In the genomic region with DNA sequence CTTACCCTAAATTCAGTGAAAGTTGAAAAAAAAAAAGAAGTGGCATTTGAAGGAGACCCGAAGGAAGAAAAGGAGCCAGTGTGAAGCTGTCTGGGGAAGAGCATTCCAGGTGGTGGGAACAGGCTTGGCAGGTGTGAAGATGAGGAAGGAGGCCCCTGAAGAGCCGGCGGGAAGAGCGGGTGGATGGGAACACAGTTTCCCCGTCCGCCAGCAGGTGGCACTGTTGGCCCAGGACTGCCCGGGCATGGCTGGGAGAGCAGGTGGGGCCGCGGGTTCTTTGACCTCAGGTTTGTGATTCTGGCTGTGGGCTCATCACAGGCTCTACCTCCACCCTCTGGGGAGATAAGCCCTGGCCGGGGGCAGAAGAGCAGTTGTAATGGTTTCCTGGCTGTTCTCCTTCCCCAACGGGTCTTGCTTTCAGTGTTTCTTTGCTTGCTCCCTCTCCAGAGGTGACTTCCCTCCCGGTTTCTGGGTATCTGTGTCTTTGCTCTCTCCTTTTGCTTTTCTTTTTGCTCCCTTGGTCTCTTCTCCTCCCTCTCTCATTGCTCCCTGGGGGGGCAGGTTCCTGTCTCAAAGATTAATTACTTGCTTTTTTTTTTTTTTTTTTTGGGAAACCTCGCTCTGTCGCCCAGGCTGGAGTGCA, we compare ENCODE assay signal across 2 cellular contexts.
TF ChIP-seq lines count a peak whose summit lies in the region.

No MANE protein-coding gene starts in this region.

TF ChIP-seq in HCT116, 20 proteins besides CTCF, POLR2A, EP300 and RAD21:
- TF ChIP-seq SIN3A (IDR thresholded peaks at IDR 0.05; ENCODE audit: low read depth) (no peak), JUND (IDR thresholded peaks at IDR 0.05) (no peak), TCF7L2 (IDR thresholded peaks at IDR 0.05; ENCODE audit: borderline replicate concordance, extremely low read depth, insufficient read depth, insufficient read length) (no peak), EGR1 (IDR thresholded peaks at IDR 0.05; ENCODE audit: low read depth) (no peak), ELF1 (IDR thresholded peaks at IDR 0.05; ENCODE audit: borderline replicate concordance, low read depth) (no peak), SRF (IDR thresholded peaks at IDR 0.05; ENCODE audit: low read depth) (no peak), SP1 (IDR thresholded peaks at IDR 0.05; ENCODE audit: low read depth) (no peak), ZFX (IDR thresholded peaks at IDR 0.05) (no peak), POLR2AphosphoS5 (IDR thresholded peaks at IDR 0.05; ENCODE audit: low read depth, low read length) (no peak), ZNF274 (IDR thresholded peaks at IDR 0.05; ENCODE audit: low read depth, low read length) (no peak), CBX3 (IDR thresholded peaks at IDR 0.05; ENCODE audit: low read depth) (no peak), FOSL1 (IDR thresholded peaks at IDR 0.05; ENCODE audit: low read depth) (no peak), EZH2 (IDR thresholded peaks at IDR 0.05) (no peak), CEBPB (IDR thresholded peaks at IDR 0.05; ENCODE audit: low read depth) (no peak), EZH2phosphoT487 (IDR thresholded peaks at IDR 0.05; ENCODE audit: borderline replicate concordance) (no peak), YY1 (IDR thresholded peaks at IDR 0.05; ENCODE audit: extremely low read depth, insufficient replicate concordance, low read depth, low read length) (no peak)
- TF ChIP-seq, protein P1, sequence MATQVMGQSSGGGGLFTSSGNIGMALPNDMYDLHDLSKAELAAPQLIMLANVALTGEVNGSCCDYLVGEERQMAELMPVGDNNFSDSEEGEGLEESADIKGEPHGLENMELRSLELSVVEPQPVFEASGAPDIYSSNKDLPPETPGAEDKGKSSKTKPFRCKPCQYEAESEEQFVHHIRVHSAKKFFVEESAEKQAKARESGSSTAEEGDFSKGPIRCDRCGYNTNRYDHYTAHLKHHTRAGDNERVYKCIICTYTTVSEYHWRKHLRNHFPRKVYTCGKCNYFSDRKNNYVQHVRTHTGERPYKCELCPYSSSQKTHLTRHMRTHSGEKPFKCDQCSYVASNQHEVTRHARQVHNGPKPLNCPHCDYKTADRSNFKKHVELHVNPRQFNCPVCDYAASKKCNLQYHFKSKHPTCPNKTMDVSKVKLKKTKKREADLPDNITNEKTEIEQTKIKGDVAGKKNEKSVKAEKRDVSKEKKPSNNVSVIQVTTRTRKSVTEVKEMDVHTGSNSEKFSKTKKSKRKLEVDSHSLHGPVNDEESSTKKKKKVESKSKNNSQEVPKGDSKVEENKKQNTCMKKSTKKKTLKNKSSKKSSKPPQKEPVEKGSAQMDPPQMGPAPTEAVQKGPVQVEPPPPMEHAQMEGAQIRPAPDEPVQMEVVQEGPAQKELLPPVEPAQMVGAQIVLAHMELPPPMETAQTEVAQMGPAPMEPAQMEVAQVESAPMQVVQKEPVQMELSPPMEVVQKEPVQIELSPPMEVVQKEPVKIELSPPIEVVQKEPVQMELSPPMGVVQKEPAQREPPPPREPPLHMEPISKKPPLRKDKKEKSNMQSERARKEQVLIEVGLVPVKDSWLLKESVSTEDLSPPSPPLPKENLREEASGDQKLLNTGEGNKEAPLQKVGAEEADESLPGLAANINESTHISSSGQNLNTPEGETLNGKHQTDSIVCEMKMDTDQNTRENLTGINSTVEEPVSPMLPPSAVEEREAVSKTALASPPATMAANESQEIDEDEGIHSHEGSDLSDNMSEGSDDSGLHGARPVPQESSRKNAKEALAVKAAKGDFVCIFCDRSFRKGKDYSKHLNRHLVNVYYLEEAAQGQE (IDR thresholded peaks at IDR 0.05; ENCODE audit: low read depth), result no peak
- TF ChIP-seq, protein P2, sequence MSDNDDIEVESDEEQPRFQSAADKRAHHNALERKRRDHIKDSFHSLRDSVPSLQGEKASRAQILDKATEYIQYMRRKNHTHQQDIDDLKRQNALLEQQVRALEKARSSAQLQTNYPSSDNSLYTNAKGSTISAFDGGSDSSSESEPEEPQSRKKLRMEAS (IDR thresholded peaks at IDR 0.05), result no peak; the same call in 1 of the 2 replicates
- TF ChIP-seq, protein P3, sequence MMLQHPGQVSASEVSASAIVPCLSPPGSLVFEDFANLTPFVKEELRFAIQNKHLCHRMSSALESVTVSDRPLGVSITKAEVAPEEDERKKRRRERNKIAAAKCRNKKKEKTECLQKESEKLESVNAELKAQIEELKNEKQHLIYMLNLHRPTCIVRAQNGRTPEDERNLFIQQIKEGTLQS (IDR thresholded peaks at IDR 0.05), result no peak
- TF ChIP-seq, protein P4, sequence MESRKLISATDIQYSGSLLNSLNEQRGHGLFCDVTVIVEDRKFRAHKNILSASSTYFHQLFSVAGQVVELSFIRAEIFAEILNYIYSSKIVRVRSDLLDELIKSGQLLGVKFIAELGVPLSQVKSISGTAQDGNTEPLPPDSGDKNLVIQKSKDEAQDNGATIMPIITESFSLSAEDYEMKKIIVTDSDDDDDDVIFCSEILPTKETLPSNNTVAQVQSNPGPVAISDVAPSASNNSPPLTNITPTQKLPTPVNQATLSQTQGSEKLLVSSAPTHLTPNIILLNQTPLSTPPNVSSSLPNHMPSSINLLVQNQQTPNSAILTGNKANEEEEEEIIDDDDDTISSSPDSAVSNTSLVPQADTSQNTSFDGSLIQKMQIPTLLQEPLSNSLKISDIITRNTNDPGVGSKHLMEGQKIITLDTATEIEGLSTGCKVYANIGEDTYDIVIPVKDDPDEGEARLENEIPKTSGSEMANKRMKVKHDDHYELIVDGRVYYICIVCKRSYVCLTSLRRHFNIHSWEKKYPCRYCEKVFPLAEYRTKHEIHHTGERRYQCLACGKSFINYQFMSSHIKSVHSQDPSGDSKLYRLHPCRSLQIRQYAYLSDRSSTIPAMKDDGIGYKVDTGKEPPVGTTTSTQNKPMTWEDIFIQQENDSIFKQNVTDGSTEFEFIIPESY (IDR thresholded peaks at IDR 0.05; ENCODE audit: extremely low read depth, insufficient replicate concordance, low read length), result no peak

TF ChIP-seq in endothelial cell of umbilical vein, 7 proteins besides CTCF, POLR2A, EP300 and RAD21:
- no peak for TF ChIP-seq JUN (IDR thresholded peaks at IDR 0.05; ENCODE audit: borderline replicate concordance, insufficient read depth, insufficient read length, low read depth)
- no peak for TF ChIP-seq MYC (IDR thresholded peaks at IDR 0.05; ENCODE audit: low read depth, low read length)
- TF ChIP-seq POLR2AphosphoS5 (IDR thresholded peaks at IDR 0.05; ENCODE audit: insufficient read depth, low read depth, low read length), result no peak
- TF ChIP-seq GATA2 (IDR thresholded peaks at IDR 0.05; ENCODE audit: insufficient read depth, insufficient read length, low read depth, low read length), result no peak
- TF ChIP-seq, protein P2 (IDR thresholded peaks at IDR 0.05; ENCODE audit: insufficient read depth, insufficient read length), result no peak
- no peak for TF ChIP-seq FOS (IDR thresholded peaks at IDR 0.05; ENCODE audit: borderline replicate concordance, insufficient read depth, low read length)
